34 cellular contexts compared by ENCODE assay signal in the genomic region with DNA sequence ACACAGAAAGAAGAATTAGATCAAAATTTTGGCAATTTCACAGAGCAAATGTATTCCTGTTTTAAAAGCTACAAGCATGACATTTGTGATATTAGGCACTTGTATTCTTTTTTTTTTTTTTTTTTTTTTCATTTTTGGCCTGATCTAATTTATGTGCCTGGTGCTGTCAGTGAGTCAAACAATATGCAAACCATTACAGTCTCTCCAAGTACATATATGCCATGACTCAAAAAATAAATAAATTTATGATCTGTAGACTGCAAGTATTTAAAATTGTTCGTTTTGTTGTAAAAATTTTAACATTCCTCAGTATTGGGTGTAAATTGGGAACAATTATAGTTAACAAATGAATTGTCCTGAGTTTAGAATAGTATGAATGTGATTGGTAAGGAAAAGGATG. TPM values are rescaled to one million over a fixed set of nuclear protein-coding genes. Genes with fewer than 3 reads are reported as not detected.
DNase-seq lines count a peak whose midpoint lies in the region; ATAC-seq and TF ChIP-seq lines count a peak whose summit lies in the region.
"Had no signal": no experiment of that assay in that cellular context is flagged by ENCODE, and none has a peak within 500 bp of the region (broad histone marks: within the 10 kb centered on the region; RNA-seq: fewer than 3 reads in every experiment).

No MANE protein-coding gene starts in this region.

- H4K20me1 ChIP-seq in PC-3 (ENCODE audit: low read length): no peaks in the 10 kb centered on the region
- no peaks in the 10 kb centered on the region for H4K20me1 ChIP-seq in SU-DHL-6 (ENCODE audit: low read depth, low read length)
- H4K20me1 ChIP-seq: BLaER1; BLaER1 treated with 17β-estradiol and CSF1 and Interleukin-3, amounts not matched to agents 10 nM and 100 nM had no signal

- H3F3A ChIP-seq in PC-3 (ENCODE audit: low read length, unreplicated experiment) (no peaks in the 10 kb centered on the region), SU-DHL-6 (ENCODE audit: insufficient read depth) (no peaks in the 10 kb centered on the region)

- H3K4me2 ChIP-seq in PC-3 (ENCODE audit: low read length) (peak overlapping the region; percentile 44), SU-DHL-6 (ENCODE audit: low read depth, low read length, poor library complexity, severe bottlenecking) (no peak overlapping the region)
- H3K4me2 ChIP-seq: A549; BLaER1; BLaER1 treated with 17β-estradiol and CSF1 and Interleukin-3, amounts not matched to agents 10 nM and 100 nM had no signal

- H3K4me1 ChIP-seq in PC-3 (ENCODE audit: insufficient read depth, low read length): peaks cover 11% of the 10 kb centered on the region
- H3K4me1 ChIP-seq: A549; BE2C; BLaER1; BLaER1 treated with 17β-estradiol and CSF1 and Interleukin-3, amounts not matched to agents 10 nM and 100 nM; Caco-2 had no signal

- H3K9ac ChIP-seq in PC-3 (ENCODE audit: low read length): no peak overlapping the region
- H3K9ac ChIP-seq in SU-DHL-6 (ENCODE audit: low read length): no peak overlapping the region
- H3K9ac ChIP-seq: BLaER1; BLaER1 treated with 17β-estradiol and CSF1 and Interleukin-3, amounts not matched to agents 10 nM and 100 nM had no signal

- POLR2A ChIA-PET in PC-3 (lab: Charles Lee; ENCODE audit: unreplicated experiment): no interaction called here

- no TSS peak for BruUV-seq in PC-3 (replicated peaks; lab: Mats Ljungman, UMichigan)

- no peaks in the 10 kb centered on the region for H3K79me2 ChIP-seq in PC-3 (ENCODE audit: low read length)
- no peaks in the 10 kb centered on the region for H3K79me2 ChIP-seq in SU-DHL-6 (ENCODE audit: insufficient read depth, low read length)

- no peaks in the 10 kb centered on the region for H3K9me2 ChIP-seq in PC-3 (replicated peaks; ENCODE audit: low read length)
- no peaks in the 10 kb centered on the region for H3K9me2 ChIP-seq in SU-DHL-6 (replicated peaks; ENCODE audit: insufficient read depth, low read length)

- TF ChIP-seq CTCF in PC-3 (conservative IDR thresholded peaks at IDR 0.05; ENCODE audit: low read depth, low read length) (no peak), SU-DHL-6 (IDR thresholded peaks at IDR 0.05; ENCODE audit: insufficient read depth, low read length, poor library complexity, severe bottlenecking) (no peak)

- CTCF ChIA-PET in PC-3 (lab: Charles Lee): no interaction called here

- peak overlapping the region; percentile 20; the same call in 1 of the 2 replicates for H3K27ac ChIP-seq in PC-3 (ENCODE audit: low read length)
- H3K27ac ChIP-seq in SU-DHL-6 (ENCODE audit: low read depth, low read length): no peak overlapping the region
- H3K27ac ChIP-seq: 22Rv1; A549; BLaER1; BLaER1 treated with 17β-estradiol and CSF1 and Interleukin-3, amounts not matched to agents 10 nM and 100 nM; C4-2B had no signal

- H2AFZ ChIP-seq in PC-3 (ENCODE audit: low read length): no peak overlapping the region
- H2AFZ ChIP-seq in SU-DHL-6 (ENCODE audit: low read depth, low read length, severe bottlenecking): peak overlapping the region; percentile 52

- H3K36me3 ChIP-seq in PC-3 (ENCODE audit: low read depth, low read length): no peaks in the 10 kb centered on the region
- no peaks in the 10 kb centered on the region for H3K36me3 ChIP-seq in SU-DHL-6 (ENCODE audit: low read length)
- H3K36me3 ChIP-seq: BE2C; BLaER1; BLaER1 treated with 17β-estradiol and CSF1 and Interleukin-3, amounts not matched to agents 10 nM and 100 nM had no signal

- peak; percentile 63 for DNase-seq in HCEC 1CT
- peak; percentile 46 for DNase-seq in PC-3
- no peak for DNase-seq in HK-2 (ENCODE audit: unreplicated experiment)
- no peak for DNase-seq in T-helper 9 cell
- DNase-seq in T1000 (lab: John Stamatoyannopoulos, UW): no peak
- DNase-seq: 8988T; ACHN; AML-193; BE2C; C1 segment of cervical spinal cord; Caco-2; Calu3; CD4-positive, alpha-beta memory T cell; CD4-positive, alpha-beta T cell; CD4-positive, CD25-positive, alpha-beta regulatory T cell; CD8-positive, alpha-beta memory T cell; CD8-positive, alpha-beta T cell; COR-L47; DMS 273 treated with DMSO at 0.1 percent for 48 hours; DMS153; DMS53; DMS79; DMS79 treated with DMSO at 0.1 percent for 48 hours; DND-41; EL had no signal

- H3K9me3 ChIP-seq in PC-3 (ENCODE audit: low read length) (no peaks in the 10 kb centered on the region), SU-DHL-6 (ENCODE audit: insufficient read depth, low read length) (no peaks in the 10 kb centered on the region)
- H3K9me3 ChIP-seq: A549; BE2C; BLaER1; BLaER1 treated with 17β-estradiol and CSF1 and Interleukin-3, amounts not matched to agents 10 nM and 100 nM; Caco-2 had no signal

- H3K27me3 ChIP-seq in PC-3 (ENCODE audit: low read length) (no peaks in the 10 kb centered on the region), SU-DHL-6 (ENCODE audit: low read length) (no peaks in the 10 kb centered on the region)
- H3K27me3 ChIP-seq: BE2C; BLaER1; BLaER1 treated with 17β-estradiol and CSF1 and Interleukin-3, amounts not matched to agents 10 nM and 100 nM had no signal

- peak; percentile 99 for ATAC-seq in PC-3
- ATAC-seq: A549; CD8-positive, alpha-beta T cell had no signal

- no peak overlapping the region for H3K4me3 ChIP-seq in PC-3 (ENCODE audit: low read length)
- no peak overlapping the region for H3K4me3 ChIP-seq in SU-DHL-6 (ENCODE audit: insufficient read depth, low read length, poor library complexity, severe bottlenecking)
- H3K4me3 ChIP-seq: A549; BLaER1; BLaER1 treated with 17β-estradiol and CSF1 and Interleukin-3, amounts not matched to agents 10 nM and 100 nM had no signal

- intact Hi-C loops in PC-3 (cut with micrococcal nuclease): no loop called here

RNA-seq across cellular contexts. Expression of gene CDH9, which starts 51.4 kb away (rescaled TPM):
- not detected in 2 replicates for total RNA-seq in PC-3 (2014; rRNA removed)
- total RNA-seq: A673; B cell; Caco-2; Calu3; CD4-positive, alpha-beta memory T cell; CD4-positive, alpha-beta T cell; CD4-positive, CD25-positive, alpha-beta regulatory T cell; CD8-positive, alpha-beta memory T cell; CD8-positive, alpha-beta T cell; Daoy had no signal

Comparison
In these comparisons a context has a peak if more than half of its experiments do, and no peak if none do; other contexts are left out.
1. DNase-seq: peak in HCEC 1CT (single experiment) and PC-3 (single experiment); none in HK-2 (single experiment), T-helper 9 cell (single experiment) and T1000 (single experiment).